In genomic region chr7:104196161-104196560, GRCh38 we compare ENCODE assay signal across 1 cellular context.
TF ChIP-seq lines count a peak whose summit lies in the region.

No MANE protein-coding gene starts in this region.

TF ChIP-seq in A549, 52 proteins besides CTCF, POLR2A, EP300 and RAD21 (continued from another document):
- TF ChIP-seq PHF8 (IDR thresholded peaks at IDR 0.05; ENCODE audit: borderline replicate concordance, low read depth), result no peak
- TF ChIP-seq EHF (CRISPR knock-in tag; IDR thresholded peaks at IDR 0.05), result no peak
- TF ChIP-seq FOSL2 (IDR thresholded peaks at IDR 0.05), result no peak
- TF ChIP-seq FOSL2 (CRISPR knock-in tag; IDR thresholded peaks at IDR 0.05), result no peak
- TF ChIP-seq CBX8 (IDR thresholded peaks at IDR 0.05), result no peak
- TF ChIP-seq CHD2 (IDR thresholded peaks at IDR 0.05; ENCODE audit: low read length, partially characterized antibody), result no peak
- no peak for TF ChIP-seq NFE2L2 (conservative IDR thresholded peaks at IDR 0.05; ENCODE audit: low read length)
- TF ChIP-seq E2F6 (IDR thresholded peaks at IDR 0.05; ENCODE audit: borderline replicate concordance, low read depth), result no peak
- no peak for TF ChIP-seq PBX3 (IDR thresholded peaks at IDR 0.05)
